30 cellular contexts compared by ENCODE assay signal in genomic region chr19:13611596-13611995, GRCh38.
"Had no signal": no experiment of that assay in that cellular context is flagged by ENCODE, and none has a peak within 500 bp of the region (broad histone marks: within the 10 kb centered on the region; RNA-seq: fewer than 3 reads in every experiment).

No MANE protein-coding gene starts in this region.

- DNase-seq: activated CD4-positive, alpha-beta T cell treated with anti-CD3 and anti-CD28 coated beads for 1 hour; activated CD4-positive, alpha-beta T cell treated with anti-CD3 and anti-CD28 coated beads for 48 hours; activated CD4-positive, alpha-beta T cell treated with anti-CD3 and anti-CD28 coated beads, Interleukin-2, amount 50 U/mL, for 48 hours; activated CD4-positive, CD25-positive, alpha-beta regulatory T cell; activated CD8-positive, alpha-beta T cell treated with anti-CD3 and anti-CD28 coated beads, Interleukin-2, amount 10 ng/mL, durations not matched to agents 7 days and 5 days; activated gamma-delta T cell; activated naive CD4-positive, alpha-beta T cell treated with Interleukin-2 at 50 U/mL for 16 hours; activated naive CD8-positive, alpha-beta T cell treated with anti-CD3 and anti-CD28 coated beads, Interleukin-2, amount 10 ng/mL, durations not matched to agents 7 days and 5 days; activated T-cell treated with anti-CD3 and anti-CD28 coated beads, Interleukin-2, amount 50 U/mL, for 24 hours; amygdala; Karpas-422; KBM-7; NCI-H1048; NCI-H1105 treated with DMSO at 0.1 percent for 48 hours; NCI-H1436; NCI-H187; NCI-H2029 treated with DMSO at 0.1 percent for 48 hours; NCI-H2107; NCI-H524; PC-9; Right ventricle myocardium superior; SW 1271; T-helper 1 cell; T1000; WERI-Rb-1 had no signal

- H3K27ac Mint-ChIP-seq: activated CD8-positive, alpha-beta T cell treated with anti-CD3 and anti-CD28 coated beads, Interleukin-2, amount 10 ng/mL, durations not matched to agents 7 days and 5 days; activated naive CD4-positive, alpha-beta T cell treated with anti-CD3 and anti-CD28 coated beads, Interleukin-2, amount 50 U/mL, for 24 hours; activated naive CD8-positive, alpha-beta T cell treated with anti-CD3 and anti-CD28 coated beads, Interleukin-2, amount 10 ng/mL, durations not matched to agents 7 days and 5 days; activated T-cell treated with anti-CD3 and anti-CD28 coated beads, Interleukin-2, amount 50 U/mL, for 24 hours; activated T-helper 2 cell treated with anti-CD3 and anti-CD28 coated beads, Interferon-gamma antibody, Interleukin-2, Interleukin-4, amounts not matched to agents 10 μg/mL and 5 μg/mL and 100 μg/mL, durations not matched to agents 14 hours and 24 hours and 36 hours; IgD-negative memory B cell had no signal

- H3K9me3 ChIP-seq: ascending aorta, breast epithelium had no signal

- H3K36me3 ChIP-seq: ascending aorta, breast epithelium, WERI-Rb-1 had no signal

- H3K36me3 Mint-ChIP-seq: activated naive CD4-positive, alpha-beta T cell treated with anti-CD3 and anti-CD28 coated beads, Interleukin-2, amount 50 U/mL, for 24 hours; activated naive CD8-positive, alpha-beta T cell treated with anti-CD3 and anti-CD28 coated beads, Interleukin-2, amount 10 ng/mL, durations not matched to agents 7 days and 5 days had no signal

- H3K4me3 ChIP-seq: ascending aorta, breast epithelium, PC-9 had no signal

- H3K27me3 ChIP-seq: ascending aorta, breast epithelium had no signal

- ATAC-seq: activated CD8-positive, alpha-beta T cell treated with anti-CD3 and anti-CD28 coated beads, Interleukin-2, amount 10 ng/mL, durations not matched to agents 7 days and 5 days had no signal

- H3K4me3 Mint-ChIP-seq: activated CD8-positive, alpha-beta T cell treated with anti-CD3 and anti-CD28 coated beads, Interleukin-2, amount 10 ng/mL, durations not matched to agents 7 days and 5 days; activated naive CD4-positive, alpha-beta T cell treated with anti-CD3 and anti-CD28 coated beads, Interleukin-2, amount 50 U/mL, for 24 hours; activated naive CD8-positive, alpha-beta T cell treated with anti-CD3 and anti-CD28 coated beads, Interleukin-2, amount 10 ng/mL, durations not matched to agents 7 days and 5 days; activated T-cell treated with anti-CD3 and anti-CD28 coated beads, Interleukin-2, amount 50 U/mL, for 24 hours; IgD-negative memory B cell had no signal
